ENCODE assay signal across 20 cellular contexts in the genomic region with DNA sequence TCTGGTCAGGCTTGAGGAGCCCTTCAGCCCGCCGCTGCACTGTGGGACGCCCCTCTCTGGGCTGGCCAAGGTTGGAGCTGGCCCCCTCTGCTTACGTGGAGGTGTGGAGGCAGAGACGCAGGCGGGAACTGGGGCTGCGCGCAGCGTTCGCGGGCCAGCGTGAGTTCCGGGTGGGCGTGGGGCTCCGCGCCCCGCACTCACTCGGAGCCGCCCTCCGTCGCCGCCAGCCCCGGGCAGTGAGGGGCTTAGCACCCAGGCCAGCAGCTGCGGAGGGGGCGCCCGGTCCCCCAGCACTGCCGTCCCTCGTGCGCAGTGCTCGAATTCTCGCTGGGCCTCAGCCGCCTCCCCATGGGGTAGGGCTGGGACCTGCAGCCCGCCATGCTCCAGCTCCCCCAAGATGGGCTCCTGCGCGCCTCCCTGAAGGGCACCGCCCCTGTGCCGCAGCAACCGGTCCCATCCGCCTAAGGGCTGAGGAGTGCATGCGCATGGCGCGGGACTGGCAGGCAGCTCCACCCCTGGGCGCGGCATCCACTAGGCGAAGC.
DNase-seq lines count a peak whose midpoint lies in the region; ATAC-seq and TF ChIP-seq lines count a peak whose summit lies in the region.
"Had no signal": no experiment of that assay in that cellular context is flagged by ENCODE, and none has a peak within 500 bp of the region (broad histone marks: within the 10 kb centered on the region; RNA-seq: fewer than 3 reads in every experiment).

No MANE protein-coding gene starts in this region.

- no peak overlapping the region for H3K4me3 ChIP-seq in spleen
- H3K4me3 ChIP-seq in OCI-LY7 (ENCODE audit: low read depth, low read length, poor library complexity, severe bottlenecking), result no peak overlapping the region
- H3K4me3 ChIP-seq in A673 (ENCODE audit: low read depth, low read length, poor library complexity, severe bottlenecking), result no peak overlapping the region
- H3K4me3 ChIP-seq: BLaER1 treated with 17β-estradiol and CSF1 and Interleukin-3, amounts not matched to agents 10 nM and 100 nM; dorsolateral prefrontal cortex; esophagus squamous epithelium had no signal

- H3K4me1 ChIP-seq in spleen (no peaks in the 10 kb centered on the region), OCI-LY7 (ENCODE audit: insufficient read depth, low read length, poor library complexity, severe bottlenecking) (no peaks in the 10 kb centered on the region), A673 (ENCODE audit: insufficient read depth, low read length, poor library complexity, severe bottlenecking) (no peaks in the 10 kb centered on the region)
- H3K4me1 ChIP-seq: BLaER1 treated with 17β-estradiol and CSF1 and Interleukin-3, amounts not matched to agents 10 nM and 100 nM; esophagus squamous epithelium; heart right ventricle had no signal

- peak overlapping the region; percentile 56 for H3K4me3 Mint-ChIP-seq in glutamatergic neuron (ENCODE audit: unreplicated experiment)
- H3K4me3 Mint-ChIP-seq: mesothelial cell of epicardium, type B pancreatic cell had no signal

- TF ChIP-seq CTCF in glutamatergic neuron (IDR thresholded peaks at IDR 0.05; ENCODE audit: partially characterized antibody, unreplicated experiment) (no peak), spleen (IDR thresholded peaks at IDR 0.05 in 8 of 11, conservative IDR thresholded peaks at IDR 0.05 in 3 of 11) (no peak), OCI-LY7 (conservative IDR thresholded peaks at IDR 0.05; ENCODE audit: low read length) (no peak), A673 (conservative IDR thresholded peaks at IDR 0.05; ENCODE audit: low read depth, low read length) (no peak)

- no peaks in the 10 kb centered on the region for H3K27me3 Mint-ChIP-seq in glutamatergic neuron (ENCODE audit: unreplicated experiment)
- H3K27me3 Mint-ChIP-seq: type B pancreatic cell had no signal

- CTCF ChIA-PET in OCI-LY7 (lab: Charles Lee; ENCODE audit: unreplicated experiment), result no interaction called here
- CTCF ChIA-PET in A673 (lab: Charles Lee), result no interaction called here

- no peaks in the 10 kb centered on the region for H4K20me1 ChIP-seq in OCI-LY7 (ENCODE audit: insufficient read depth, low read length)
- H4K20me1 ChIP-seq: BLaER1 treated with 17β-estradiol and CSF1 and Interleukin-3, amounts not matched to agents 10 nM and 100 nM had no signal

- H3K27me3 ChIP-seq in spleen (replicated peaks in 1 of 7) (no peaks in the 10 kb centered on the region), A673 (replicated peaks; ENCODE audit: insufficient read depth, low read depth, low read length, poor library complexity) (no peaks in the 10 kb centered on the region)
- H3K27me3 ChIP-seq: BLaER1 treated with 17β-estradiol and CSF1 and Interleukin-3, amounts not matched to agents 10 nM and 100 nM; dorsolateral prefrontal cortex; esophagus squamous epithelium; heart right ventricle had no signal

- H3K79me2 ChIP-seq in OCI-LY7 (ENCODE audit: insufficient read depth, low read depth, low read length), result no peaks in the 10 kb centered on the region

- DNase-seq in NCI-H69 (lab: John Stamatoyannopoulos, UW), result peak; percentile 94
- peak; percentile 40 for DNase-seq in glutamatergic neuron
- peak; percentile 77 for DNase-seq in spleen
- DNase-seq in OCI-LY7 (ENCODE audit: low spot score), result no peak
- no peak for DNase-seq in NCI-H526 (lab: John Stamatoyannopoulos, UW)
- DNase-seq in A673 (ENCODE audit: low spot score), result no peak
- DNase-seq: activated effector memory CD4-positive, alpha-beta T cell treated with Interleukin-2 at 50 U/mL for 16 hours; DMS153; esophagus squamous epithelium; heart right ventricle; KG1; NCI-H226; stimulated activated CD4-positive, alpha-beta T cell treated with anti-CD3 and anti-CD28 coated beads, Interleukin-4, amount 100 ng/mL, for 24 hours; stimulated activated CD8-positive, alpha-beta memory T cell treated with anti-CD3 and anti-CD28 coated beads, Interleukin-4, amount 100 ng/mL, for 48 hours had no signal

- H3K27ac Mint-ChIP-seq in glutamatergic neuron (ENCODE audit: unreplicated experiment), result no peak overlapping the region
- H3K27ac Mint-ChIP-seq: mesothelial cell of epicardium, type B pancreatic cell had no signal

- H3K27ac ChIP-seq in spleen (no peak overlapping the region), OCI-LY7 (ENCODE audit: low read depth, low read length, poor library complexity, severe bottlenecking) (no peak overlapping the region), A673 (ENCODE audit: low read depth, low read length, poor library complexity, severe bottlenecking) (no peak overlapping the region)
- H3K27ac ChIP-seq: BLaER1 treated with 17β-estradiol and CSF1 and Interleukin-3, amounts not matched to agents 10 nM and 100 nM; dorsolateral prefrontal cortex; esophagus squamous epithelium; heart right ventricle had no signal

- peaks cover 0 to 37% (median 32%) of the 10 kb centered on the region in 8 donors for H3K9me3 ChIP-seq in spleen
- H3K9me3 ChIP-seq in OCI-LY7 (ENCODE audit: low read length), result no peaks in the 10 kb centered on the region
- H3K9me3 ChIP-seq in A673 (ENCODE audit: low read depth, low read length, poor library complexity, severe bottlenecking), result no peaks in the 10 kb centered on the region

- H3K4me2 ChIP-seq in OCI-LY7 (ENCODE audit: low read length), result no peak overlapping the region
- H3K4me2 ChIP-seq: BLaER1 treated with 17β-estradiol and CSF1 and Interleukin-3, amounts not matched to agents 10 nM and 100 nM had no signal

- BruUV-seq in OCI-LY7 (replicated peaks; lab: Mats Ljungman, UMichigan) (no TSS peak), A673 (replicated peaks; lab: Mats Ljungman, UMichigan) (no TSS peak)

- no peaks in the 10 kb centered on the region for H3K36me3 Mint-ChIP-seq in glutamatergic neuron (ENCODE audit: unreplicated experiment)
- H3K36me3 Mint-ChIP-seq: mesothelial cell of epicardium had no signal

- no peaks in the 10 kb centered on the region for H3K4me1 Mint-ChIP-seq in glutamatergic neuron (ENCODE audit: low read depth, unreplicated experiment)

- H3K9me2 ChIP-seq in OCI-LY7 (ENCODE audit: insufficient read depth, low read length), result no peaks in the 10 kb centered on the region

- POLR2A ChIA-PET in OCI-LY7 (lab: Charles Lee), result no interaction called here
- POLR2A ChIA-PET in A673 (lab: Charles Lee; ENCODE audit: low non-redundant PET), result no interaction called here

- ATAC-seq in GM21367 (IDR thresholded peaks at IDR 0.05; ENCODE audit: unreplicated experiment), result peak; percentile 95
- no peak for ATAC-seq in GM18867 (IDR thresholded peaks at IDR 0.05; ENCODE audit: unreplicated experiment)

- peaks cover 1% of the 10 kb centered on the region for H3K9me3 Mint-ChIP-seq in glutamatergic neuron (ENCODE audit: unreplicated experiment)

- TF ChIP-seq POLR2A in spleen (IDR thresholded peaks at IDR 0.05), result no peak

- H3K36me3 ChIP-seq in spleen, result no peaks in the 10 kb centered on the region
- no peaks in the 10 kb centered on the region for H3K36me3 ChIP-seq in OCI-LY7 (ENCODE audit: insufficient read depth, low read length)
- no peaks in the 10 kb centered on the region for H3K36me3 ChIP-seq in A673 (ENCODE audit: insufficient read depth, low read length, poor library complexity, severe bottlenecking)
- H3K36me3 ChIP-seq: BLaER1 treated with 17β-estradiol and CSF1 and Interleukin-3, amounts not matched to agents 10 nM and 100 nM; esophagus squamous epithelium; heart right ventricle had no signal

- 90 to 94% (median 92%) methylated on average over 34 to 45 of the region's 45 CpGs for WGBS in spleen, 5 donors

- no peak overlapping the region for H2AFZ ChIP-seq in OCI-LY7 (ENCODE audit: low read length)

- intact Hi-C loops in spleen (cut with DNase I; ENCODE audit: low total_unique reads), result no loop called here
- intact Hi-C loops in OCI-LY7 (cut with micrococcal nuclease; ENCODE audit: unreplicated experiment), result no loop called here
- intact Hi-C loops in A673 (cut with micrococcal nuclease; ENCODE audit: unreplicated experiment), result no loop called here

Comparison
In these comparisons a context has a peak if more than half of its experiments do, and no peak if none do; other contexts are left out.
1. DNase-seq: peak in NCI-H69 (single experiment), glutamatergic neuron (single experiment) and spleen (single experiment); none in OCI-LY7 (single experiment), NCI-H526 (0 of 2) and A673 (single experiment).